Comparison of ENCODE assay signal across 8 cellular contexts in the genomic region with DNA sequence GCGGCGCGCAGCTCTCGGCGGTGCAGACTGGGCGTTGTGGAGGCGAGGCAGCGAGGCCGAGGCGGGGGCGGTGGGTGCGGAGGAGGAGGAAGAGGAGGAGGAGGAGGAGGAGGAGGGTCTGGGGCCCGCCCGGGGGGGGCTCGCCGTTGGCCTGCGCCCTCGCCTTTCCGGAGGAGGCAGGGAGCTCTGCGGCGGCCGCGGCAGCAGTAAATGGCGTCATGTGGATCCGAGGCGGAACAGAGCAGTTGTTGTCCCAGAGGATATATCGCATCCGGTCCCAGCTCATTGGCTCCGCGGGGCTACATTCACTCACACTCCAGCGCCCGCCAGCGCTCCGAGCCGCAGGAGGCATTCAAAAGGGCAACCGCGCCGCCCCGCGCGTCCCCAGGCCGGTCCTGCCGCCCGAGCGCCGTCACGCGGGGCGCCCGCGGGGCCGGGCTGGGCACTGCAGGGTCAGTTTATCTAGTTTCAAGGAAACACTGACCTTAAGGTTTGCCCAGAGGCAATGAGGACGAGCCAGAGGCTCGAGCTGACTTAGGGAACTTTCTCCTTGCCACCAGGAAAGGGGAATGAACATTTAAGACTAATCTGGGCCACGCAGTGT. TPM values are rescaled to one million over a fixed set of nuclear protein-coding genes. Genes with fewer than 3 reads are reported as not detected.
DNase-seq lines count a peak whose midpoint lies in the region; ATAC-seq, FAIRE-seq and TF ChIP-seq lines count a peak whose summit lies in the region.

A gene with protein sequence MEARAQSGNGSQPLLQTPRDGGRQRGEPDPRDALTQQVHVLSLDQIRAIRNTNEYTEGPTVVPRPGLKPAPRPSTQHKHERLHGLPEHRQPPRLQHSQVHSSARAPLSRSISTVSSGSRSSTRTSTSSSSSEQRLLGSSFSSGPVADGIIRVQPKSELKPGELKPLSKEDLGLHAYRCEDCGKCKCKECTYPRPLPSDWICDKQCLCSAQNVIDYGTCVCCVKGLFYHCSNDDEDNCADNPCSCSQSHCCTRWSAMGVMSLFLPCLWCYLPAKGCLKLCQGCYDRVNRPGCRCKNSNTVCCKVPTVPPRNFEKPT (minus strand): TSS at position 29 of the 604 bp plus-strand sequence. CDS start 3,421 bp downstream, outside the sequence.

- H3K23ac ChIP-seq in trophoblast cell (ENCODE audit: low read length): no peak within 1 kb of the TSS

- H3K4me1 ChIP-seq in ES-I3 (ENCODE audit: insufficient read depth, low read length): peaks cover 18% of the 10 kb centered on the region
- H3K4me1 ChIP-seq in HUES6 (ENCODE audit: control insufficient read depth, insufficient read depth, low read length): peaks cover 38% of the 10 kb centered on the region
- H3K4me1 ChIP-seq in astrocyte (ENCODE audit: insufficient read depth, low read length): peaks cover 13% of the 10 kb centered on the region
- peaks cover 0 to 37% of the 10 kb centered on the region in 2 donors for H3K4me1 ChIP-seq in right atrium auricular region
- peaks cover 0 to 13% of the 10 kb centered on the region in 2 experiments for H3K4me1 ChIP-seq in trophoblast cell (ENCODE audit: control insufficient read depth in 1 of 2, insufficient read depth in 2 of 2, low read length in 2 of 2)

- H3K4me2 ChIP-seq in astrocyte (ENCODE audit: low read length) (peak within 1 kb of the TSS; percentile 98), trophoblast cell (ENCODE audit: low read length) (peak within 1 kb of the TSS; percentile 72)

- peak within 1 kb of the TSS; percentile 45 for H2AFZ ChIP-seq in astrocyte (ENCODE audit: low read depth, low read length)
- H2AFZ ChIP-seq in trophoblast cell (ENCODE audit: insufficient read depth, low read length, poor library complexity): peak within 1 kb of the TSS; percentile 55

- H3K27me3 ChIP-seq in HUES6 (ENCODE audit: control insufficient read depth, insufficient read depth, low read length) (no peaks in the 10 kb centered on the region; the same call in 1 of the 2 replicates), astrocyte (ENCODE audit: insufficient read depth, low read length) (no peaks in the 10 kb centered on the region), right atrium auricular region (no peaks in the 10 kb centered on the region), trophoblast cell (ENCODE audit: insufficient read depth, low read length) (no peaks in the 10 kb centered on the region)

- H2AK5ac ChIP-seq in trophoblast cell (ENCODE audit: low read length): peak within 1 kb of the TSS; percentile 49

- H3K4ac ChIP-seq in trophoblast cell (ENCODE audit: low read depth, low read length): peak within 1 kb of the TSS; percentile 93

- TF ChIP-seq CTCF in astrocyte (IDR thresholded peaks at IDR 0.05; ENCODE audit: insufficient read depth, low read depth, low read length) (no peak), right atrium auricular region (IDR thresholded peaks at IDR 0.05) (peak in 1 of 2 donors; percentile 53)

- peak within 1 kb of the TSS; percentile 99 for H3K27ac Mint-ChIP-seq in astrocyte (ENCODE audit: unreplicated experiment)

- H3K79me2 ChIP-seq in astrocyte (ENCODE audit: insufficient read depth, low read length) (peaks cover 46% of the 10 kb centered on the region), trophoblast cell (ENCODE audit: control insufficient read depth, insufficient read depth, low read length, poor library complexity) (peaks cover 26% of the 10 kb centered on the region)

- H2BK120ac ChIP-seq in trophoblast cell (ENCODE audit: insufficient read depth, low read length, poor library complexity): peak within 1 kb of the TSS; percentile 79

- peak within 1 kb of the TSS; percentile 49 for H4K12ac ChIP-seq in trophoblast cell (ENCODE audit: low read depth, low read length)

- DNase-seq in astrocyte (ENCODE audit: low read depth): peak; percentile 95
- peak; percentile 97 for DNase-seq in right atrium auricular region (ENCODE audit: low spot score)
- peak; percentile 89 to 91 for DNase-seq in trophoblast cell
- no peak for DNase-seq in T-helper 9 cell

- H3K36me3 ChIP-seq in ES-I3 (ENCODE audit: insufficient read depth, low read length) (peaks cover 12% of the 10 kb centered on the region), HUES6 (ENCODE audit: control insufficient read depth, insufficient read depth, low read length) (peaks cover 37% of the 10 kb centered on the region), astrocyte (ENCODE audit: insufficient read depth, low read length) (peaks cover 10% of the 10 kb centered on the region), right atrium auricular region (peaks cover 14% of the 10 kb centered on the region), trophoblast cell (ENCODE audit: control insufficient read depth in 1 of 2, insufficient read depth in 2 of 2, low read length in 2 of 2) (peaks cover 10 to 12% of the 10 kb centered on the region in 2 experiments)

- H3K18ac ChIP-seq in trophoblast cell (ENCODE audit: low read length): peak within 1 kb of the TSS; percentile 80

- H3K4me3 ChIP-seq in HUES6 (ENCODE audit: low read depth, low read length) (peak within 1 kb of the TSS; percentile 79), astrocyte (ENCODE audit: insufficient read depth, low read depth, low read length) (peak within 1 kb of the TSS; percentile 95), right atrium auricular region (peak within 1 kb of the TSS; percentile 88 to 97), trophoblast cell (ENCODE audit: low read depth, low read length) (peak within 1 kb of the TSS; percentile 84)

- peaks cover 12% of the 10 kb centered on the region for H3K4me1 Mint-ChIP-seq in astrocyte (ENCODE audit: low read depth, unreplicated experiment)

- H3K9me3 Mint-ChIP-seq in astrocyte (ENCODE audit: unreplicated experiment): no peaks in the 10 kb centered on the region

- H4K20me1 ChIP-seq in astrocyte (ENCODE audit: insufficient read depth, low read length): peaks cover 39% of the 10 kb centered on the region

- H3K14ac ChIP-seq in trophoblast cell (ENCODE audit: low read length): peak within 1 kb of the TSS; percentile 92

- H2BK12ac ChIP-seq in trophoblast cell (ENCODE audit: low read length): peak within 1 kb of the TSS; percentile 37

- peak; percentile 53 for ATAC-seq in GM21619 (IDR thresholded peaks at IDR 0.05; ENCODE audit: unreplicated experiment)

- FAIRE-seq in astrocyte (lab: Jason Lieb, UNC): no peak

- peak within 1 kb of the TSS; percentile 96 for H3K9ac ChIP-seq in ES-I3 (ENCODE audit: low read depth, low read length)
- peak within 1 kb of the TSS; percentile 98 for H3K9ac ChIP-seq in HUES6 (ENCODE audit: low read length)
- peak within 1 kb of the TSS; percentile 100 for H3K9ac ChIP-seq in astrocyte (ENCODE audit: low read length)
- peak within 1 kb of the TSS; percentile 83 for H3K9ac ChIP-seq in trophoblast cell (ENCODE audit: low read length)

- H3K79me1 ChIP-seq in trophoblast cell (ENCODE audit: low read length): peaks cover 22% of the 10 kb centered on the region

- H4K8ac ChIP-seq in trophoblast cell (ENCODE audit: low read depth, low read length): peak within 1 kb of the TSS; percentile 73

- H3K36me3 Mint-ChIP-seq in astrocyte (ENCODE audit: low read depth, unreplicated experiment): peaks cover 12% of the 10 kb centered on the region

- H2BK5ac ChIP-seq in trophoblast cell (ENCODE audit: low read depth, low read length, poor library complexity): peak within 1 kb of the TSS; percentile 84

- no CpG with 5 or more reads among the region's 55 CpGs for WGBS in trophoblast cell (ENCODE audit: extremely low coverage, insufficient coverage, insufficient read length)

- H3K27me3 Mint-ChIP-seq in astrocyte (ENCODE audit: low read depth, unreplicated experiment): no peaks in the 10 kb centered on the region

- peak within 1 kb of the TSS; percentile 87 for H3K4me3 Mint-ChIP-seq in astrocyte (ENCODE audit: unreplicated experiment)

- H4K91ac ChIP-seq in trophoblast cell (ENCODE audit: low read depth, low read length): peak within 1 kb of the TSS; percentile 86

- H3K27ac ChIP-seq in HUES6 (ENCODE audit: low read depth, low read length) (peak within 1 kb of the TSS; percentile 99), astrocyte (ENCODE audit: low read depth, low read length) (peak within 1 kb of the TSS; percentile 94), right atrium auricular region (peak within 1 kb of the TSS; percentile 97 to 99), trophoblast cell (ENCODE audit: low read depth, low read length) (peak within 1 kb of the TSS; percentile 95)

- H3K9me3 ChIP-seq in ES-I3 (ENCODE audit: control insufficient read depth, insufficient read depth, low read length): no peaks in the 10 kb centered on the region
- H3K9me3 ChIP-seq in HUES6 (ENCODE audit: control insufficient read depth, insufficient read depth, low read depth, low read length): no peaks in the 10 kb centered on the region
- no peaks in the 10 kb centered on the region for H3K9me3 ChIP-seq in astrocyte (ENCODE audit: insufficient read depth, low read depth, low read length)
- H3K9me3 ChIP-seq in right atrium auricular region: no peaks in the 10 kb centered on the region
- H3K9me3 ChIP-seq in trophoblast cell (ENCODE audit: insufficient read depth, low read depth, low read length): no peaks in the 10 kb centered on the region

RNA-seq across cellular contexts. Expression of the gene that starts here (rescaled TPM):
- polyA plus RNA-seq in PFSK-1 (2012; ENCODE audit: insufficient read length, low read depth): 51.6 TPM
- total RNA-seq in astrocyte (56.2 and 57.7 TPM in 2 replicates), right atrium auricular region (10 to 100 TPM; 33.1 to 38.9 TPM)
- polyA plus RNA-seq in trophoblast cell (2013): 25.2 and 27.9 TPM in 2 replicates
